1 cellular context compared by ENCODE assay signal in the genomic region with DNA sequence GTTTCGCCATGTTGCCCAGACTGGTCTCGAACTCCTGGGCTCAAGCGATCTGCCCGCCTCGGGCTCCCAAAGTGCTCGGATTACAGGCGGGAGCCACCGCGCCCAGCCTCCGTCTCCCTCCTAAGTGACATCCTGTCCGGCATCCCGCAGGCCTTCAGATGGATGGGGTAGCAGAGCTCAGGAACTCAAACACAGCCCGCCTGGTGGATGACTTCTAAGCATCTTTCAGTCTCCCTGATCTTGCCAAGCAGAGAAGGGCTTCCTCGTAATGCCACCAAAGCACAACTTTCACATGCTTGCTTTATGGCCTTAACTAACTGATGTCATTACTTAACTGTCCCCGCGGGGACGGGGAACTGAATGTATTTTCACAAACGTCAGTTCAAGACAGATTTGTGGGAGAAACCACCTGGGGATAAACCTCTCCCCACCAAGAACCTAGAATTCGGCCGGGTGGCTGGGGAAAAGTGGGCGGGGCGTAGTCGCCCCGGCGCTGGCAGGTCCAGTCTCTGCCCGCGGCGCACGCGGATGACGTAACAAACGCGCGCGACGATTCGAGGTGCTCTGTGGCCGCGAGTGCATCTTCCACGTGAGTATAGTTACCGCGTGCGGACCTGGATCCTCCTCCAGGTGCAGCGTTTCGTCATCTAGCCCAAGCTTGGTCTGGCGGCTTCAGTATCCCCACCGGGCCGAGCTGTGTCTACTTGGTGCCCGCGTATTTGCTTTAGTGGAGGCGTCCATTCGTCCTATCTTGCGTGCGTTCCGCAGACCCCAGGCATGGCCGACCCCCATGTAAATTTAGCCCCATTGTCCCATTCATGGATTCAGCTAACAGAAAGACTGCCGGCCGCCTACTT.
TF ChIP-seq lines count a peak whose summit lies in the region.

A gene with protein sequence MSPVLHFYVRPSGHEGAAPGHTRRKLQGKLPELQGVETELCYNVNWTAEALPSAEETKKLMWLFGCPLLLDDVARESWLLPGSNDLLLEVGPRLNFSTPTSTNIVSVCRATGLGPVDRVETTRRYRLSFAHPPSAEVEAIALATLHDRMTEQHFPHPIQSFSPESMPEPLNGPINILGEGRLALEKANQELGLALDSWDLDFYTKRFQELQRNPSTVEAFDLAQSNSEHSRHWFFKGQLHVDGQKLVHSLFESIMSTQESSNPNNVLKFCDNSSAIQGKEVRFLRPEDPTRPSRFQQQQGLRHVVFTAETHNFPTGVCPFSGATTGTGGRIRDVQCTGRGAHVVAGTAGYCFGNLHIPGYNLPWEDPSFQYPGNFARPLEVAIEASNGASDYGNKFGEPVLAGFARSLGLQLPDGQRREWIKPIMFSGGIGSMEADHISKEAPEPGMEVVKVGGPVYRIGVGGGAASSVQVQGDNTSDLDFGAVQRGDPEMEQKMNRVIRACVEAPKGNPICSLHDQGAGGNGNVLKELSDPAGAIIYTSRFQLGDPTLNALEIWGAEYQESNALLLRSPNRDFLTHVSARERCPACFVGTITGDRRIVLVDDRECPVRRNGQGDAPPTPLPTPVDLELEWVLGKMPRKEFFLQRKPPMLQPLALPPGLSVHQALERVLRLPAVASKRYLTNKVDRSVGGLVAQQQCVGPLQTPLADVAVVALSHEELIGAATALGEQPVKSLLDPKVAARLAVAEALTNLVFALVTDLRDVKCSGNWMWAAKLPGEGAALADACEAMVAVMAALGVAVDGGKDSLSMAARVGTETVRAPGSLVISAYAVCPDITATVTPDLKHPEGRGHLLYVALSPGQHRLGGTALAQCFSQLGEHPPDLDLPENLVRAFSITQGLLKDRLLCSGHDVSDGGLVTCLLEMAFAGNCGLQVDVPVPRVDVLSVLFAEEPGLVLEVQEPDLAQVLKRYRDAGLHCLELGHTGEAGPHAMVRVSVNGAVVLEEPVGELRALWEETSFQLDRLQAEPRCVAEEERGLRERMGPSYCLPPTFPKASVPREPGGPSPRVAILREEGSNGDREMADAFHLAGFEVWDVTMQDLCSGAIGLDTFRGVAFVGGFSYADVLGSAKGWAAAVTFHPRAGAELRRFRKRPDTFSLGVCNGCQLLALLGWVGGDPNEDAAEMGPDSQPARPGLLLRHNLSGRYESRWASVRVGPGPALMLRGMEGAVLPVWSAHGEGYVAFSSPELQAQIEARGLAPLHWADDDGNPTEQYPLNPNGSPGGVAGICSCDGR (N-terminal part only) (plus strand): TSS at position 539 of the 857 bp plus-strand sequence. CDS start 4,649 bp downstream, outside the sequence.

TF ChIP-seq in HepG2, 621 proteins besides CTCF, POLR2A, EP300 and RAD21 (continued from another document):
- TF ChIP-seq, protein P1, sequence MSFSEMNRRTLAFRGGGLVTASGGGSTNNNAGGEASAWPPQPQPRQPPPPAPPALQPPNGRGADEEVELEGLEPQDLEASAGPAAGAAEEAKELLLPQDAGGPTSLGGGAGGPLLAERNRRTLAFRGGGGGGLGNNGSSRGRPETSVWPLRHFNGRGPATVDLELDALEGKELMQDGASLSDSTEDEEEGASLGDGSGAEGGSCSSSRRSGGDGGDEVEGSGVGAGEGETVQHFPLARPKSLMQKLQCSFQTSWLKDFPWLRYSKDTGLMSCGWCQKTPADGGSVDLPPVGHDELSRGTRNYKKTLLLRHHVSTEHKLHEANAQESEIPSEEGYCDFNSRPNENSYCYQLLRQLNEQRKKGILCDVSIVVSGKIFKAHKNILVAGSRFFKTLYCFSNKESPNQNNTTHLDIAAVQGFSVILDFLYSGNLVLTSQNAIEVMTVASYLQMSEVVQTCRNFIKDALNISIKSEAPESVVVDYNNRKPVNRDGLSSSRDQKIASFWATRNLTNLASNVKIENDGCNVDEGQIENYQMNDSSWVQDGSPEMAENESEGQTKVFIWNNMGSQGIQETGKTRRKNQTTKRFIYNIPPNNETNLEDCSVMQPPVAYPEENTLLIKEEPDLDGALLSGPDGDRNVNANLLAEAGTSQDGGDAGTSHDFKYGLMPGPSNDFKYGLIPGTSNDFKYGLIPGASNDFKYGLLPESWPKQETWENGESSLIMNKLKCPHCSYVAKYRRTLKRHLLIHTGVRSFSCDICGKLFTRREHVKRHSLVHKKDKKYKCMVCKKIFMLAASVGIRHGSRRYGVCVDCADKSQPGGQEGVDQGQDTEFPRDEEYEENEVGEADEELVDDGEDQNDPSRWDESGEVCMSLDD (CRISPR knock-in tag; IDR thresholded peaks at IDR 0.05; ENCODE audit: borderline replicate concordance), result no peak
- no peak for TF ChIP-seq HNRNPUL1 (IDR thresholded peaks at IDR 0.05; ENCODE audit: low read depth, low read length)
- TF ChIP-seq, protein P2, sequence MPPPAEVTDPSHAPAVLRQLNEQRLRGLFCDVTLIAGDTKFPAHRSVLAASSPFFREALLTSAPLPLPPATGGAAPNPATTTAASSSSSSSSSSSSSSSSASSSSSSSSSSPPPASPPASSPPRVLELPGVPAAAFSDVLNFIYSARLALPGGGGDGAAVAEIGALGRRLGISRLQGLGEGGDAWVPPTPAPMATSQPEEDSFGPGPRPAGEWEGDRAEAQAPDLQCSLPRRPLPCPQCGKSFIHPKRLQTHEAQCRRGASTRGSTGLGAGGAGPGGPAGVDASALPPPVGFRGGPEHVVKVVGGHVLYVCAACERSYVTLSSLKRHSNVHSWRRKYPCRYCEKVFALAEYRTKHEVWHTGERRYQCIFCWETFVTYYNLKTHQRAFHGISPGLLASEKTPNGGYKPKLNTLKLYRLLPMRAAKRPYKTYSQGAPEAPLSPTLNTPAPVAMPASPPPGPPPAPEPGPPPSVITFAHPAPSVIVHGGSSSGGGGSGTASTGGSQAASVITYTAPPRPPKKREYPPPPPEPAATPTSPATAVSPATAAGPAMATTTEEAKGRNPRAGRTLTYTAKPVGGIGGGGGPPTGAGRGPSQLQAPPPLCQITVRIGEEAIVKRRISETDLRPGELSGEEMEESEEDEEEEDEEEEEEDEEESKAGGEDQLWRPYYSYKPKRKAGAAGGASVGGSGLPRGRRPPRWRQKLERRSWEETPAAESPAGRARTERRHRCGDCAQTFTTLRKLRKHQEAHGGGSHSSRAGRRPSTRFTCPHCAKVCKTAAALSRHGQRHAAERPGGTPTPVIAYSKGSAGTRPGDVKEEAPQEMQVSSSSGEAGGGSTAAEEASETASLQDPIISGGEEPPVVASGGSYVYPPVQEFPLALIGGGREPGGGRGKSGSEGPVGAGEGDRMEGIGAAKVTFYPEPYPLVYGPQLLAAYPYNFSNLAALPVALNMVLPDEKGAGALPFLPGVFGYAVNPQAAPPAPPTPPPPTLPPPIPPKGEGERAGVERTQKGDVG (CRISPR knock-in tag; IDR thresholded peaks at IDR 0.05; ENCODE audit: borderline replicate concordance), result peak; percentile 76; the same call in 1 of the 2 replicates
- TF ChIP-seq REL (CRISPR knock-in tag; conservative IDR thresholded peaks at IDR 0.05), result no peak
- peak; percentile 90 for TF ChIP-seq POLR2AphosphoS5 (IDR thresholded peaks at IDR 0.05; ENCODE audit: low read depth, low read length)
TF ChIP-seq in HepG2: peak in this region for 197.
